ENCODE assay signal across 1 cellular context in the genomic region with DNA sequence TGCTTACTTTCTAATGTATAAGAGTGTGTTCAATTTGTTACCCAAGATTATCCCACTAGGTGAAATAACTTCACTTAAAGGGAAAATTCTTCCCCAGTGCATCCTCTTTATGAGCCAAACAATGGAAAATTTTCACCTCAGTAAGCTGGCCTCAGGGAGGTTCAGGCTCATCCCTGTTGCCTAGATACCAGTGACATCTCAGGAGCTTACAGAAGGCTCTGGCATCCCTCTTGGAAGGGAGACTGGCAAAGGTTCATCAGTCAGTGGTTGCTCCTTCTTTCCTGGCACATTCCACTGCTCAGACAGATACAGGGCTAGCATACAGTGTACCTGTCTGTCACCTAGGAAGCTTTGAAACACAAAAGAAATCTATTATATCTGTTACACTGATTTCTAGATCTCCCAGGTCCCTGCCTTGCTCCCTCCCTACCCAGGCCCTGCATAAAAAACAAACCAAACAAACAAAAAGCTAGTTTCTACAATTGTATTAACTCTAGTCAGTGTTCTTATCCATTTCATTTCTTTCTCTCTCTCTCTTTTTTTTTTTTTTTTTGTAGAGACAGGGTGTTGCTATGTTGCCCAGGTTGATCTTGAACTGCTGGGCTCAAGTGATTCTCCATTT.
TF ChIP-seq lines count a peak whose summit lies in the region.

No MANE protein-coding gene starts in this region.

TF ChIP-seq in H1, 55 proteins besides CTCF, POLR2A, EP300 and RAD21:
- TF ChIP-seq SAP30 (IDR thresholded peaks at IDR 0.05; ENCODE audit: insufficient read depth, insufficient replicate concordance, low read length) (no peak), SIN3A (conservative IDR thresholded peaks at IDR 0.05 in 1 of 2, IDR thresholded peaks at IDR 0.05 in 1 of 2; ENCODE audit: low read depth in 1 of 2, low read length in 2 of 2) (0 out of 4 replicates have a peak, but pooled peaks of 1 of the 2 experiments have one; percentile 16), CBX5 (IDR thresholded peaks at IDR 0.05; ENCODE audit: low read depth, low read length) (no peak), SP4 (IDR thresholded peaks at IDR 0.05; ENCODE audit: low read length) (no peak), PHF8 (conservative IDR thresholded peaks at IDR 0.05; ENCODE audit: low read depth, low read length) (no peak), HDAC6 (IDR thresholded peaks at IDR 0.05; ENCODE audit: low read depth, low read length) (no peak)
